ENCODE assay signal across 9 cellular contexts in the genomic region with DNA sequence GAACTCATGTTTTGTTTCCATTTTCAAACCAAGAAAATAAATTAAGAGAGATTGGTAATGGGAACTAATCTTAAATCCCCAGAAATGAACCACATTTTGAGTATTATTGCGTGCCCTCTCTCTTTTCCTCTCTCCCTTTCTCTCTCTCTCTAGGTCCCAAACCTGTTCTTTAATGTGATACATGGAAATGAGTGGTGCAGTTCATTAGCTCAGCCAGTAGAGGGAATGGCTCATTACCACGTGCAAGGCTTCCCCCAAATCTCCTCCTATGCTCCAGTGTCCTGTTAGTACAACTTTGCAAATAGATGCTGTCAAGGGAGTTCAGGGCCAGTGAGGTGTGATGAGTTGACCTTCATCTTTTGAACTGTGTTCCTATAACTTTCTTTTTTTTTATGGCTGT.
A peak's percentile ranks its signal among the peaks of the same experiment; 100 is the strongest.
DNase-seq lines count a peak whose midpoint lies in the region; ATAC-seq and TF ChIP-seq lines count a peak whose summit lies in the region.
"Had no signal": no experiment of that assay in that cellular context is flagged by ENCODE, and none has a peak within 500 bp of the region (broad histone marks: within the 10 kb centered on the region; RNA-seq: fewer than 3 reads in every experiment).

No MANE protein-coding gene starts in this region.

- POLR2A ChIA-PET in T-cell (lab: Charles Lee) = no interaction called here

- intact Hi-C loops in left ventricle myocardium inferior (cut with micrococcal nuclease) (no loop called here), tibial artery (cut with DNase I; ENCODE audit: low total_unique reads) (no loop called here)

- H3K9me3 ChIP-seq in left ventricle myocardium inferior (replicated peaks) = no peaks in the 10 kb centered on the region
- H3K9me3 ChIP-seq in tibial artery = no peaks in the 10 kb centered on the region

- H3K4me1 Mint-ChIP-seq in T-cell = peaks cover 0 to 6% (median 5%) of the 10 kb centered on the region in 3 donors

- H3K36me3 ChIP-seq in left ventricle myocardium inferior (no peaks in the 10 kb centered on the region), tibial artery (no peaks in the 10 kb centered on the region)

- DNase-seq in DMS 273 (lab: John Stamatoyannopoulos, UW; ENCODE audit: unreplicated experiment) (peak; percentile 38), DMS 273 treated with DMSO at 0.1 percent for 48 hours (lab: John Stamatoyannopoulos, UW) (no peak), GM20000 (ENCODE audit: low spot score) (peak; percentile 40), KG1 (lab: John Stamatoyannopoulos, UW) (peak; percentile 5), T-cell (peak in 15 of 34 experiments; percentile 0 to 15 (median 6)), left ventricle myocardium inferior (no peak), tibial artery (no peak), putamen (ENCODE audit: low spot score) (no peak)

- H3K36me3 Mint-ChIP-seq in T-cell = no peaks in the 10 kb centered on the region

- H3K27ac ChIP-seq in left ventricle myocardium inferior (replicated peaks) (no peak overlapping the region), tibial artery (no peak overlapping the region)
- H3K27ac ChIP-seq: skin epidermis had no signal

- no peak overlapping the region for H3K4me3 Mint-ChIP-seq in T-cell

- ATAC-seq in T-cell (replicated peaks in 1 of 4) = peak; percentile 59 to 67 (median 66)

- no peak overlapping the region for H3K27ac Mint-ChIP-seq in T-cell

- TF ChIP-seq CTCF in GM20000 (IDR thresholded peaks at IDR 0.05; ENCODE audit: extremely low read depth, missing control alignments) (peak; percentile 12), left ventricle myocardium inferior (IDR thresholded peaks at IDR 0.05; ENCODE audit: borderline replicate concordance) (peak; percentile 68), tibial artery (IDR thresholded peaks at IDR 0.05) (peak; percentile 44 to 53)

- H3K4me3 ChIP-seq in left ventricle myocardium inferior = no peak overlapping the region
- no peak overlapping the region for H3K4me3 ChIP-seq in tibial artery
- H3K4me3 ChIP-seq: skin epidermis had no signal

- CTCF ChIA-PET in T-cell (lab: Charles Lee) = no interaction called here

- H3K27me3 Mint-ChIP-seq in T-cell = peaks cover 0 to 4% of the 10 kb centered on the region in 2 donors

- H3K4me1 ChIP-seq in left ventricle myocardium inferior (peaks cover 11% of the 10 kb centered on the region), tibial artery (peaks cover 0 to 15% (median 2%) of the 10 kb centered on the region in 4 donors)

- H3K27me3 ChIP-seq in left ventricle myocardium inferior (ENCODE audit: low read depth) (no peaks in the 10 kb centered on the region), tibial artery (no peaks in the 10 kb centered on the region)

- H3K9me3 Mint-ChIP-seq in T-cell = no peaks in the 10 kb centered on the region

Comparison
In these comparisons a context has a peak if more than half of its experiments do, and no peak if none do; other contexts are left out.
1. DNase-seq: peak in DMS 273 (single experiment), GM20000 (single experiment) and KG1 (single experiment); none in DMS 273 treated with DMSO at 0.1 percent for 48 hours (single experiment), left ventricle myocardium inferior (single experiment), tibial artery (0 of 2) and putamen (single experiment).
2. CTCF ChIP-seq: peak in every context shown above with its lines; median percentile 68 in left ventricle myocardium inferior; 48 in tibial artery; 12 in GM20000.